In genomic region chr12:87274594-87275245, GRCh38 we compare ENCODE assay signal across 8 cellular contexts.
DNase-seq lines count a peak whose midpoint lies in the region; ATAC-seq and TF ChIP-seq lines count a peak whose summit lies in the region.

No MANE protein-coding gene starts in this region.

- ATAC-seq in HG02938 (IDR thresholded peaks at IDR 0.05; ENCODE audit: unreplicated experiment): peak; percentile 93
- ATAC-seq in HG03039 (IDR thresholded peaks at IDR 0.05; ENCODE audit: unreplicated experiment): no peak
- ATAC-seq in HG03025 (IDR thresholded peaks at IDR 0.05; ENCODE audit: low FRiP score, unreplicated experiment): no peak

- in situ Hi-C loops in SK-MEL-5 (cut with HindIII; ENCODE audit: low pct_unique_long_range_greater_than_20kb, low sequenced_read_pairs): no loop called here

- TF ChIP-seq CTCF in kidney epithelial cell (IDR thresholded peaks at IDR 0.05; ENCODE audit: insufficient read depth, low read length, poor library complexity, severe bottlenecking): peak; percentile 61

- no peaks in the 10 kb centered on the region for H3K27me3 ChIP-seq in kidney epithelial cell (ENCODE audit: control insufficient read depth, insufficient read depth, low read length)

- DNase-seq in NCI-H82 (lab: John Stamatoyannopoulos, UW) (peak; percentile 71), NCI-H82 treated with DMSO at 0.1 percent for 48 hours (lab: John Stamatoyannopoulos, UW; ENCODE audit: unreplicated experiment) (no peak), SK-MEL-5 (ENCODE audit: low read depth, low spot score) (peak; percentile 63), kidney epithelial cell (ENCODE audit: low read depth) (no peak), SKM-1 treated with dmso at 0.1 percent for 144 hours (lab: John Stamatoyannopoulos, UW; ENCODE audit: unreplicated experiment) (no peak)

- no peaks in the 10 kb centered on the region for H3K36me3 ChIP-seq in kidney epithelial cell (ENCODE audit: control insufficient read depth, insufficient read depth, low read length)

- no peak overlapping the region for H3K4me3 ChIP-seq in kidney epithelial cell (ENCODE audit: low read depth, low read length)

Comparison
In these comparisons a context has a peak if more than half of its experiments do, and no peak if none do; other contexts are left out.
1. DNase-seq: peak in NCI-H82 (single experiment) and SK-MEL-5 (single experiment); none in NCI-H82 treated with DMSO at 0.1 percent for 48 hours (single experiment), kidney epithelial cell (single experiment) and SKM-1 treated with dmso at 0.1 percent for 144 hours (single experiment).